Comparison of ENCODE assay signal across 15 cellular contexts in the genomic region with DNA sequence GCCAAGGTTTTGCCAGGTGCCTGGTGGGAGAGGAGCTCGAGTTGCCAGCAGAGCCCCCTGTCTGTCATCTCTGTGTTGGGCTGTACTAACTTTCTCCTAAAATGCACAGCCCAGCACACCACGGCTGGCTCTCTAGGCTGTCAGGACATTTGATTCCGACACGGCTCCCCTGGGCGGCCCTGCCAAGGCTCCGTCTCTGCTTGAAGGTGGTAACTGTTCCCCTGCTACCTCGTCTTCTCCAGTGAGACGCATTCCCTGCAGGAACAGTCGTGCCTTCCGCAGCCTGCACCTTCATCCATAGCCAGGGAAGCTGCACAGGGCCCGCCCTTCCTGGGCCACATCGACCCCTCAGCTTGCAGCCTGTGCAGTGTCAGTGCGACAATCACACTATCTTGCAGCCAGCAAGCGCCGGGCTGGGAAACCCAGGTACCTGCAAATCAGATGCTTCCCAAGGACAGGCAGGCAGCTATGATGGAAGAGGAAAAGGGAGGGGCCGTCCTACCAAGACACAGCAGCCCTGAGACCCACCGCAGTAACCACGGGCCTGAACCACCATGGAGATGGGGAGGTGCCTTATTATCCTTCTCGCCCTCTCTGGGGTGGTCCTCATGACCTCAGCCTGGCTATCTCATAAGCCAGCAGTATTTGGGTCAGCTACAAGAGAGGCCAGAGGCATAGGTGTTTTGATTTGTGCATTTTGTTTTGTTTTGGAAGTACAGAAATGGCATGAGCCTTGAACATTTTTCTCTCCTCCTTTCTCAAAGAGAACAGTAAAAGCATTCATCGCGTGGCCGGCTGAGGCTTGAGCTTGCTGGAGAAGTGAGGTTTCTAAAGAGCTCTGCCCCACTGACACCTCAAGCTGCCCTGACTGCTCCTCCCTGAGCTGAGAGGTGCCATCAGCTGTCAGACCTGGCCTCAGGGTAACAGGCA.
"Had no signal": no experiment of that assay in that cellular context is flagged by ENCODE, and none has a peak within 500 bp of the region (broad histone marks: within the 10 kb centered on the region; RNA-seq: fewer than 3 reads in every experiment).

No MANE protein-coding gene starts in this region.

- H3K9me3 ChIP-seq: uterus had no signal

- H3K36me3 Mint-ChIP-seq: activated CD8-positive, alpha-beta memory T cell treated with anti-CD3 and anti-CD28 coated beads, Interleukin-2, amount 10 ng/mL, durations not matched to agents 7 days and 5 days; activated naive CD4-positive, alpha-beta T cell treated with anti-CD3 and anti-CD28 coated beads, Interleukin-2, amount 50 U/mL, for 72 hours; mesothelial cell of epicardium; stimulated activated effector memory CD8-positive, alpha-beta T cell treated with anti-CD3 and anti-CD28 coated beads, Interleukin-12 subunit alpha, Interleukin-12 subunit beta, amount 100 ng/mL, for 72 hours had no signal

- H3K27ac ChIP-seq: epithelial cell of prostate, uterus had no signal

- H3K27me3 ChIP-seq: uterus had no signal

- DNase-seq: activated CD4-positive, alpha-beta T cell treated with anti-CD3 and anti-CD28 coated beads, Interleukin-2, amount 50 U/mL, for 48 hours; activated CD8-positive, alpha-beta memory T cell treated with anti-CD3 and anti-CD28 coated beads, Interleukin-2, amount 10 ng/mL, durations not matched to agents 7 days and 5 days; activated gamma-delta T cell; activated T-cell treated with anti-CD3 and anti-CD28 coated beads, Interleukin-2, amount 50 U/mL, for 4 hours; cerebellar nuclear complex; effector memory CD8-positive, alpha-beta T cell; foreskin melanocyte; kidney glomerular epithelial cell; left ventricle myocardium superior; T-helper 9 cell; uterus had no signal

- H3K4me3 ChIP-seq: uterus had no signal

- H3K36me3 ChIP-seq: uterus had no signal

- H3K4me1 ChIP-seq: uterus had no signal

- H3K9me3 Mint-ChIP-seq: activated naive CD4-positive, alpha-beta T cell treated with anti-CD3 and anti-CD28 coated beads, Interleukin-2, amount 50 U/mL, for 72 hours; activated T-cell treated with anti-CD3 and anti-CD28 coated beads, Interleukin-2, amount 50 U/mL, for 4 hours; effector memory CD8-positive, alpha-beta T cell; mesothelial cell of epicardium; stimulated activated effector memory CD8-positive, alpha-beta T cell treated with anti-CD3 and anti-CD28 coated beads, Interleukin-12 subunit alpha, Interleukin-12 subunit beta, amount 100 ng/mL, for 72 hours had no signal

- H3K4me3 Mint-ChIP-seq: activated CD8-positive, alpha-beta memory T cell treated with anti-CD3 and anti-CD28 coated beads, Interleukin-2, amount 10 ng/mL, durations not matched to agents 7 days and 5 days; activated T-cell treated with anti-CD3 and anti-CD28 coated beads, Interleukin-2, amount 50 U/mL, for 4 hours; effector memory CD8-positive, alpha-beta T cell; mesothelial cell of epicardium; stimulated activated effector memory CD8-positive, alpha-beta T cell treated with anti-CD3 and anti-CD28 coated beads, Interleukin-12 subunit alpha, Interleukin-12 subunit beta, amount 100 ng/mL, for 72 hours had no signal

- H3K27ac Mint-ChIP-seq: activated CD8-positive, alpha-beta memory T cell treated with anti-CD3 and anti-CD28 coated beads, Interleukin-2, amount 10 ng/mL, durations not matched to agents 7 days and 5 days; activated naive CD4-positive, alpha-beta T cell treated with anti-CD3 and anti-CD28 coated beads, Interleukin-2, amount 50 U/mL, for 72 hours; effector memory CD8-positive, alpha-beta T cell; mesothelial cell of epicardium; stimulated activated effector memory CD8-positive, alpha-beta T cell treated with anti-CD3 and anti-CD28 coated beads, Interleukin-12 subunit alpha, Interleukin-12 subunit beta, amount 100 ng/mL, for 72 hours had no signal

- ATAC-seq: activated CD8-positive, alpha-beta memory T cell treated with anti-CD3 and anti-CD28 coated beads, Interleukin-2, amount 10 ng/mL, durations not matched to agents 7 days and 5 days; activated naive CD4-positive, alpha-beta T cell treated with anti-CD3 and anti-CD28 coated beads, Interleukin-2, amount 50 U/mL, for 72 hours; activated T-cell treated with anti-CD3 and anti-CD28 coated beads, Interleukin-2, amount 50 U/mL, for 4 hours; effector memory CD8-positive, alpha-beta T cell; left ventricle myocardium superior; stimulated activated effector memory CD8-positive, alpha-beta T cell treated with anti-CD3 and anti-CD28 coated beads, Interleukin-12 subunit alpha, Interleukin-12 subunit beta, amount 100 ng/mL, for 72 hours had no signal
